15 cellular contexts compared by ENCODE assay signal in the genomic region with DNA sequence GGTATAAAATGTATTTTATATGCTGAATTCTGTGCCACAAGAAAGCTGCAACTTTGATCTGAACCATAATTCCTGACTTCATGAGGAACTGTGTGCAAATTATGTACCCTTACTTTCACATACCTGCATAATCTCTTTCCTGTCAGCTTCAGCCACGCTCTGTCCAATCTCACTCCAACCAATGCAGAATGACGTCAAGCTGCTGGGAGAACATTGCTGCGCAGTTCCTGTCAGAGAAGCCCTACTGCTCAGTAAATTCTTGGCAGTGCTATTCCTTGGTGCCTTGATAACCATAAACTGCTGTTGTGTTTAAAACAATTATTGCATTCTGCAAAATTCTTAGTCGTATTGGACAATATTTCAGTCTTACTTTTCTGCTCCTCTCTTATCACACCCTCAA.
DNase-seq lines count a peak whose midpoint lies in the region; ATAC-seq lines count a peak whose summit lies in the region.
"Had no signal": no experiment of that assay in that cellular context is flagged by ENCODE, and none has a peak within 500 bp of the region (broad histone marks: within the 10 kb centered on the region; RNA-seq: fewer than 3 reads in every experiment).

No MANE protein-coding gene starts in this region.

- DNase-seq in NCI-H524 treated with DMSO at 0.1 percent for 48 hours (lab: John Stamatoyannopoulos, UW), result peak; percentile 79
- peak; percentile 50 for DNase-seq in cerebellum (ENCODE audit: low spot score)
- peak; percentile 40 for DNase-seq in inferior parietal cortex (ENCODE audit: extremely low spot score)
- DNase-seq in skeletal muscle cell (ENCODE audit: low read depth), result peak; percentile 45
- DNase-seq in foreskin melanocyte, result no peak
- no peak for DNase-seq in NCI-H1092 (lab: John Stamatoyannopoulos, UW)
- DNase-seq: activated CD4-positive, alpha-beta T cell treated with anti-CD3 and anti-CD28 coated beads, Interleukin-2, amount 10 ng/mL, durations not matched to agents 24 days and 14 days; DMS53; KG1; NCI-H1417 treated with DMSO at 0.1 percent for 48 hours; RPMI8226; spleen had no signal

- ATAC-seq in GM21528 (IDR thresholded peaks at IDR 0.05; ENCODE audit: low FRiP score, unreplicated experiment), result no peak
- ATAC-seq: HCT116 had no signal

- no peak overlapping the region for H3K4me3 ChIP-seq in skeletal muscle cell (ENCODE audit: low read depth, low read length)
- H3K4me3 ChIP-seq: lung, spleen had no signal

Comparison
In these comparisons a context has a peak if more than half of its experiments do, and no peak if none do; other contexts are left out.
1. DNase-seq: peak in NCI-H524 treated with DMSO at 0.1 percent for 48 hours (single experiment), cerebellum (single experiment), inferior parietal cortex (single experiment) and skeletal muscle cell (single experiment); none in foreskin melanocyte (single experiment) and NCI-H1092 (single experiment).